In genomic region chr5:149195337-149195887, GRCh38 we compare ENCODE assay signal across 29 cellular contexts. TPM values are rescaled to one million over a fixed set of nuclear protein-coding genes. Genes with fewer than 3 reads are reported as not detected.
DNase-seq lines count a peak whose midpoint lies in the region; ATAC-seq and TF ChIP-seq lines count a peak whose summit lies in the region.
"Had no signal": no experiment of that assay in that cellular context is flagged by ENCODE, and none has a peak within 500 bp of the region (broad histone marks: within the 10 kb centered on the region; RNA-seq: fewer than 3 reads in every experiment).

No MANE protein-coding gene starts in this region.

- H3K4me3 ChIP-seq in right cardiac atrium (ENCODE audit: low read length): no peak overlapping the region
- H3K4me3 ChIP-seq in WERI-Rb-1 (ENCODE audit: low read depth, low read length): no peak overlapping the region
- H3K4me3 ChIP-seq in testis: no peak overlapping the region
- H3K4me3 ChIP-seq: hepatocyte, Peyer's patch had no signal

- H3K27me3 ChIP-seq in right cardiac atrium (ENCODE audit: control insufficient read depth, insufficient read depth): no peaks in the 10 kb centered on the region
- H3K27me3 ChIP-seq in WERI-Rb-1 (ENCODE audit: insufficient read depth, low read depth, severe bottlenecking): peaks cover 51% of the 10 kb centered on the region
- no peaks in the 10 kb centered on the region for H3K27me3 ChIP-seq in testis
- H3K27me3 ChIP-seq: Peyer's patch had no signal

- ATAC-seq in Right ventricle myocardium inferior: peak; percentile 63
- peak; percentile 77 to 85 for ATAC-seq in right cardiac atrium
- ATAC-seq in HG02610 (IDR thresholded peaks at IDR 0.05; ENCODE audit: unreplicated experiment): no peak
- ATAC-seq: activated CD8-positive, alpha-beta T cell treated with anti-CD3 and anti-CD28 coated beads, Interleukin-2, amount 10 ng/mL, durations not matched to agents 7 days and 5 days had no signal

- WGBS in right cardiac atrium: 62% methylated on average over 9 of the region's 9 CpGs
- 73 to 77% methylated on average over 9 of the region's 9 CpGs for WGBS in testis, 2 donors

- no peaks in the 10 kb centered on the region for H3K36me3 Mint-ChIP-seq in progenitor cell of endocrine pancreas (ENCODE audit: insufficient read depth)
- H3K36me3 Mint-ChIP-seq: activated naive CD4-positive, alpha-beta T cell treated with anti-CD3 and anti-CD28 coated beads, Interleukin-2, amount 50 U/mL, for 24 hours; IgD-negative memory B cell had no signal

- no peaks in the 10 kb centered on the region for H3K9me3 Mint-ChIP-seq in progenitor cell of endocrine pancreas (ENCODE audit: low read depth)
- H3K9me3 Mint-ChIP-seq: activated naive CD4-positive, alpha-beta T cell treated with anti-CD3 and anti-CD28 coated beads, Interleukin-2, amount 50 U/mL, for 24 hours; IgD-negative memory B cell had no signal

- H3K27me3 Mint-ChIP-seq in progenitor cell of endocrine pancreas: peaks cover 4% of the 10 kb centered on the region
- H3K27me3 Mint-ChIP-seq: activated naive CD4-positive, alpha-beta T cell treated with anti-CD3 and anti-CD28 coated beads, Interleukin-2, amount 50 U/mL, for 24 hours; IgD-negative memory B cell had no signal

- peak overlapping the region; percentile 91 for H3K27ac ChIP-seq in right cardiac atrium (ENCODE audit: low read length)
- H3K27ac ChIP-seq in WERI-Rb-1: no peak overlapping the region
- H3K27ac ChIP-seq in testis: no peak overlapping the region
- H3K27ac ChIP-seq: epithelial cell of prostate, hepatocyte, Peyer's patch had no signal

- H3K27ac Mint-ChIP-seq in progenitor cell of endocrine pancreas: peak overlapping the region; percentile 73
- H3K27ac Mint-ChIP-seq: activated CD8-positive, alpha-beta T cell treated with anti-CD3 and anti-CD28 coated beads, Interleukin-2, amount 10 ng/mL, durations not matched to agents 7 days and 5 days had no signal

- no peaks in the 10 kb centered on the region for H3K36me3 ChIP-seq in WERI-Rb-1
- no peaks in the 10 kb centered on the region for H3K36me3 ChIP-seq in testis (ENCODE audit: low read depth, missing control alignments)
- H3K36me3 ChIP-seq: Peyer's patch had no signal

- H3K4me3 Mint-ChIP-seq in progenitor cell of endocrine pancreas (ENCODE audit: low read depth): no peak overlapping the region
- H3K4me3 Mint-ChIP-seq: activated CD8-positive, alpha-beta T cell treated with anti-CD3 and anti-CD28 coated beads, Interleukin-2, amount 10 ng/mL, durations not matched to agents 7 days and 5 days; activated naive CD4-positive, alpha-beta T cell treated with anti-CD3 and anti-CD28 coated beads, Interleukin-2, amount 50 U/mL, for 24 hours; IgD-negative memory B cell had no signal

- TF ChIP-seq CTCF in progenitor cell of endocrine pancreas (IDR thresholded peaks at IDR 0.05; ENCODE audit: unreplicated experiment): no peak
- TF ChIP-seq CTCF in WERI-Rb-1 (IDR thresholded peaks at IDR 0.05; ENCODE audit: low read depth, low read length): no peak
- TF ChIP-seq CTCF in testis (IDR thresholded peaks at IDR 0.05): no peak

- intact Hi-C loops in Right ventricle myocardium inferior (cut with DNase I) (no loop called here), cardiac septum (cut with DNase I) (no loop called here), right cardiac atrium (cut with DNase I) (no loop called here), testis (cut with DNase I; ENCODE audit: low total_unique reads) (no loop called here)

- TF ChIP-seq POLR2A in testis (IDR thresholded peaks at IDR 0.05): no peak

- DNase-seq in Right ventricle myocardium inferior (ENCODE audit: missing footprints) (peak; percentile 68), cardiac septum (ENCODE audit: low spot score) (no peak), right cardiac atrium (no peak), progenitor cell of endocrine pancreas (ENCODE audit: low spot score, unreplicated experiment) (no peak), NCI-H345 (lab: John Stamatoyannopoulos, UW) (no peak), WERI-Rb-1 (no peak), testis (no peak)
- DNase-seq: 8988T; activated CD4-positive, alpha-beta T cell treated with anti-CD3 and anti-CD28 coated beads for 1 hour; activated CD8-positive, alpha-beta T cell treated with anti-CD3 and anti-CD28 coated beads, Interleukin-2, amount 10 ng/mL, durations not matched to agents 7 days and 5 days; activated T-cell treated with anti-CD3 and anti-CD28 coated beads for 4 hours; amygdala; DND-41; effector CD8-positive, alpha-beta T cell; mesendoderm; MV-4-11; NCI-H1436 treated with DMSO at 0.1 percent for 48 hours; NCI-H226; Peyer's patch; SIG-M5; stimulated activated CD4-positive, alpha-beta T cell treated with anti-CD3 and anti-CD28 coated beads, Interleukin-15, amount 100 ng/mL, for 24 hours; stimulated activated CD4-positive, alpha-beta T cell treated with anti-CD3 and anti-CD28 coated beads, Interleukin-4, amount 100 ng/mL, for 4 hours; substantia nigra had no signal

- peaks cover 5% of the 10 kb centered on the region for H3K4me1 Mint-ChIP-seq in progenitor cell of endocrine pancreas (ENCODE audit: low read depth)
- H3K4me1 Mint-ChIP-seq: activated naive CD4-positive, alpha-beta T cell treated with anti-CD3 and anti-CD28 coated beads, Interleukin-2, amount 50 U/mL, for 24 hours had no signal

- H3K4me1 ChIP-seq in right cardiac atrium (ENCODE audit: control insufficient read depth, insufficient read depth, low read length) (peaks cover 8% of the 10 kb centered on the region), testis (no peaks in the 10 kb centered on the region)
- H3K4me1 ChIP-seq: Peyer's patch had no signal

- H3K9me3 ChIP-seq in right cardiac atrium (ENCODE audit: control insufficient read depth, low read length) (no peaks in the 10 kb centered on the region), WERI-Rb-1 (ENCODE audit: severe bottlenecking) (no peaks in the 10 kb centered on the region), testis (no peaks in the 10 kb centered on the region)
- H3K9me3 ChIP-seq: Peyer's patch had no signal

RNA-seq across cellular contexts. Expression of gene ABLIM3, which starts 54.1 kb away (rescaled TPM):
- total RNA-seq in Right ventricle myocardium inferior: 134 TPM
- 118 TPM for total RNA-seq in cardiac septum
- 100 to 1,000 TPM; 140 to 185 (median 161) TPM for total RNA-seq in right cardiac atrium
- 81.3 TPM for polyA plus RNA-seq in right cardiac atrium
- 0.27 and 0.48 TPM in 2 replicates for total RNA-seq in progenitor cell of endocrine pancreas
- 1 to 10 TPM; 5.6 to 7.6 TPM for total RNA-seq in testis
- polyA plus RNA-seq in testis (ENCODE audit: insufficient read depth, low read depth, low replicate concordance): 8.9 TPM
- total RNA-seq: activated CD8-positive, alpha-beta T cell treated with anti-CD3 and anti-CD28 coated beads, Interleukin-2, amount 10 ng/mL, durations not matched to agents 7 days and 5 days; T-helper 2 cell treated with Interferon-gamma antibody and Interleukin-4, amounts not matched to agents 100 ng/mL and 5 ng/mL, for 36 hours had no signal

Comparison
In these comparisons a context has a peak if more than half of its experiments do, and no peak if none do; other contexts are left out.
1. RNA of gene ABLIM3, which starts 54.1 kb away (total RNA-seq): 140 to 185 TPM in right cardiac atrium, 134 TPM in Right ventricle myocardium inferior (single experiment) and 118 TPM in cardiac septum (single experiment); 5.6 to 7.6 TPM in testis and 0.27 to 0.48 TPM in progenitor cell of endocrine pancreas; every median in the first group is over 10 times any median in the second.